Comparison of ENCODE assay signal across 8 cellular contexts in the genomic region with DNA sequence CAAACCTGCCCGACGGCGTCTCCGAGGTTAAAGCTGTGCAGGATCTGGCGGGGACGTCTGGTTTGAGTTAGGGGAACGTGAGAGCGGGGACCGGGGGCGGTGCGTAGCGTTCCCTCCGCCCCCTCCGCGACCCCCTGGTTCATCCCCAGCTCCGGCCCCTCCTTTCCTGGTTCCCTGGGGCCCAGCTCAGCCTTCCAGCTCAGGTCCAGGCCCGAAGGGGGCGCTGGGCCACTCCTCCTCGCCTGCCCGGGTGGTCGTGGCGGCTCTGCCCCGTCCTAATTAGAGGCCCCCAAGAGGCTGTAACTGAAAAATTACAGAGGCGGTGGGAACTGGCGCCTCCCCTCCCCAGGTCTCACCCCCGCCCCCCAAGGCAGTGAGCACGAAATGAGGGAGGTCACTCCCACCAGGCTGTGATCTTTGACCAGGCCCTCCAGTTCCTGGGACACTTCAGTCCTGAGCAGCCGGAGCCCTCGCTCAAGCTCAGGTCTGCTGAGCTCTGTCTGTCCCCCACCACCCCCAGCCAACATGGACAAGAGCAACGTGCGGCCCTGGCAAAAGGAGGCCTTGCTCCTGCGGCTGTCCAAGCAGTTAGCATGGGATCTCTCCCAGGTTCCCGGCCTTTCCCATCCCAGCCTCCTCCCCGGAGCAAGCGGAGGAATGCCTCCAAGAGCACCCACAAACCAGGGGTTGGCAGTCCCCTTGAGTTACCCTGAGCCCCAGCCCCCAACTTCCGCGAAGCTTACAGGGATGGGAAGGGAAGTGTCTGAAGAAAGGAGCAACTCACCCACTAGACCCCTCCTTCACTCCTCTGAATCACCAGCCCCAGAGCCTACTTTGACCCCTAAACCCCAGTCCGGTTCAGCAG. TPM values are rescaled to one million over a fixed set of nuclear protein-coding genes. Genes with fewer than 3 reads are reported as not detected.
DNase-seq lines count a peak whose midpoint lies in the region; ATAC-seq and TF ChIP-seq lines count a peak whose summit lies in the region.

No MANE protein-coding gene starts in this region.

- peak overlapping the region; percentile 23 for H3K27ac ChIP-seq in C4-2B
- H3K27ac ChIP-seq in Panc1 (ENCODE audit: low read length), result peak overlapping the region; percentile 56

- CTCF ChIA-PET in Panc1 (lab: Charles Lee), result interaction anchor here (0.5 to 2.1 kb wide), 7 partner anchors 15 to 178 kb away, joined by 3 to 15 read pairs (median 3); no protein-coding TSS in a partner anchor

- DNase-seq in Panc1 (ENCODE audit: low read depth, low spot score), result no peak
- DNase-seq in epithelial cell of proximal tubule (ENCODE audit: low read depth), result no peak
- no peak for DNase-seq in neural crest cell (ENCODE audit: low read depth, low spot score)
- no peak for DNase-seq in kidney glomerular epithelial cell (lab: John Stamatoyannopoulos, UW)
- DNase-seq in cerebellar nuclear complex (lab: John Stamatoyannopoulos, UW), result no peak
- DNase-seq in AML-193 (lab: John Stamatoyannopoulos, UW), result no peak

- peak overlapping the region; percentile 89 for H3K27ac Mint-ChIP-seq in neural crest cell (ENCODE audit: unreplicated experiment)

- H3K36me3 ChIP-seq in Panc1 (ENCODE audit: control insufficient read depth, insufficient read depth, low read length), result no peaks in the 10 kb centered on the region

- ATAC-seq in Panc1 (no peak), HG02759 (IDR thresholded peaks at IDR 0.05; ENCODE audit: unreplicated experiment) (no peak)

- H3K36me3 Mint-ChIP-seq in neural crest cell (ENCODE audit: low read depth), result no peaks in the 10 kb centered on the region

- H3K4me3 Mint-ChIP-seq in neural crest cell, result peak overlapping the region; percentile 93

- no TSS peak for BruUV-seq in Panc1 (replicated peaks; lab: Mats Ljungman, UMichigan)

- H3K4me1 ChIP-seq in Panc1 (ENCODE audit: control insufficient read depth, insufficient read depth, low read length), result peaks cover 10% of the 10 kb centered on the region

- TF ChIP-seq CTCF in C4-2B (conservative IDR thresholded peaks at IDR 0.05), result no peak
- no peak; the same call in 1 of the 2 replicates for TF ChIP-seq CTCF in Panc1 (IDR thresholded peaks at IDR 0.05)
- TF ChIP-seq CTCF in epithelial cell of proximal tubule (conservative IDR thresholded peaks at IDR 0.05; ENCODE audit: low read depth, low read length), result peak; percentile 13
- peak; percentile 14 for TF ChIP-seq CTCF in neural crest cell (conservative IDR thresholded peaks at IDR 0.05)

- peaks cover 2% of the 10 kb centered on the region for H3K27me3 Mint-ChIP-seq in neural crest cell (ENCODE audit: low read depth)

- peaks cover 36% of the 10 kb centered on the region for H3K4me1 Mint-ChIP-seq in neural crest cell

- POLR2A ChIA-PET in Panc1 (lab: Charles Lee), result interaction anchor here (1.0 kb wide), 1 partner anchor 52 kb away, joined by 3 read pairs; no protein-coding TSS in a partner anchor

- H3K27me3 ChIP-seq in Panc1 (ENCODE audit: control insufficient read depth, insufficient read depth, low read length), result no peaks in the 10 kb centered on the region

- in situ Hi-C loops in Panc1 (cut with HindIII; ENCODE audit: low pct_unique_long_range_greater_than_20kb, low sequenced_read_pairs), result no loop called here

- H3K9me3 ChIP-seq in Panc1 (ENCODE audit: control insufficient read depth, insufficient read depth, low read depth, low read length), result no peaks in the 10 kb centered on the region

- intact Hi-C loops in Panc1 (cut with micrococcal nuclease; ENCODE audit: unreplicated experiment), result loop anchor here (2.0 kb wide), 1 partner anchor 15 kb away; no protein-coding TSS in a partner anchor

- H3K4me3 ChIP-seq in Panc1 (ENCODE audit: low read depth in 2 of 2, low read length in 2 of 2) (peak overlapping the region; percentile 55 to 72), epithelial cell of proximal tubule (ENCODE audit: low read depth, low read length) (peak overlapping the region; percentile 43)

- no peaks in the 10 kb centered on the region for H3K9me3 Mint-ChIP-seq in neural crest cell

RNA-seq across cellular contexts. Expression of gene CD248, which starts 3.3 kb away (rescaled TPM):
- total RNA-seq in Panc1 (2021; ENCODE audit: unreplicated experiment) (0.15 TPM), epithelial cell of proximal tubule (0.07 and 1.0 TPM in 2 replicates), neural crest cell (4.2 and 4.8 TPM in 2 replicates)
- not detected for polyA plus RNA-seq in Panc1 (2012; ENCODE audit: insufficient read length)

RNA-seq across cellular contexts. Expression of gene TMEM151A, which starts 21.9 kb away (rescaled TPM):
- total RNA-seq in Panc1 (2021; ENCODE audit: unreplicated experiment) (11.0 TPM), epithelial cell of proximal tubule (0.58 TPM in 1 of 2 replicates, not detected in the other), neural crest cell (0.57 and 1.0 TPM in 2 replicates)
- 16.8 TPM for polyA plus RNA-seq in Panc1 (2012; ENCODE audit: insufficient read length)

RNA-seq across cellular contexts. Expression of gene RIN1, which starts 22.7 kb away (rescaled TPM):
- total RNA-seq in Panc1 (2021; ENCODE audit: unreplicated experiment), result 21.7 TPM
- 14.2 TPM for polyA plus RNA-seq in Panc1 (2012; ENCODE audit: insufficient read length)
- total RNA-seq in epithelial cell of proximal tubule, result 18.9 and 21.1 TPM in 2 replicates
- total RNA-seq in neural crest cell, result 3.7 and 4.3 TPM in 2 replicates

RNA-seq across cellular contexts. Expression of gene YIF1A, which starts 24.6 kb away (rescaled TPM):
- 196 TPM for total RNA-seq in Panc1 (2021; ENCODE audit: unreplicated experiment)
- polyA plus RNA-seq in Panc1 (2012; ENCODE audit: insufficient read length), result 274 TPM
- 106 and 152 TPM in 2 replicates for total RNA-seq in epithelial cell of proximal tubule
- total RNA-seq in neural crest cell, result 59.4 and 60.9 TPM in 2 replicates

RNA-seq across cellular contexts. Expression of gene BRMS1, which starts 31.4 kb away (rescaled TPM):
- total RNA-seq in Panc1 (2021; ENCODE audit: unreplicated experiment) (80.5 TPM), epithelial cell of proximal tubule (72.0 and 95.1 TPM in 2 replicates), neural crest cell (40.2 and 49.0 TPM in 2 replicates)
- polyA plus RNA-seq in Panc1 (2012; ENCODE audit: insufficient read length), result 89.0 TPM

Comparison
In these comparisons a context has a peak if more than half of its experiments do, and no peak if none do; other contexts are left out.
1. CTCF ChIP-seq: peak in epithelial cell of proximal tubule (single experiment) and neural crest cell (single experiment); none in C4-2B (single experiment) and Panc1 (single experiment).